In the genomic region with DNA sequence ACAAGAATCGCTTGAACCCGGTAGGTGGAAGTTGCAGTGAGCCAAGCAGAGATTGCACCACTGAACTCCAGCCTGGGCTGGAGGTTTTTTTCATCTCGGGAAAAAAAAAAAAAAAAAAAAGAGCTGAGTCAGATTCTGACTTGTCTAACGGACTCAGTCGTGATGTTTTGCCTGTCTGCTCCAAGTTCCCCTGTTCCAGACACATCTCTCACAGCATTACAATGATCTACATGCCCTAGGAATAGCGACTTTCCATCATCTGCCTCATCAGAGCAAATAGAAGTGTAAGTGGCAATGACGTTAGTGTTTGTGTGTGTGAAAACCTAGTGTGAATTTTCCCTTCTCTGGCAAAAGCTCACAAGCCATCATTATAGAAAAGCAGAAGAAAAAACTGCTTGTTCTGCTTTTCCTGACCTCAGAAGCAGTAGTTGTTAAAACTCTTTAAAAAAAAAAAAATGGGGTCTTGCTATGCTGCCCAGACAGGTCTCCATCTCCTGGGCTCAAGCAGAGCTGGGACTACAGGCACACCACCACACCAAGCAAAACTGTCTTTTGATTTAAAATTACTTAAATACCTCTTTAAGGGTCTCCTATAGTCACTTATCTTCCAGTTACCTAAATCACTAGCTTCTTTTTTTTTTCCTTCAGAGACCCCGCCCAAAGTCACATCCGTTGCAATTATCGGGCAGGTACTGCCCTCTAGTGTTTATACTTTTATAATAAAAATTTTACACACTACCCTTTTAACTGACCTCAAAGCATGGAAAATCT, we compare ENCODE assay signal across 8 cellular contexts. TPM values are rescaled to one million over a fixed set of nuclear protein-coding genes. Genes with fewer than 3 reads are reported as not detected.
DNase-seq lines count a peak whose midpoint lies in the region.

No MANE protein-coding gene starts in this region.

- H3K9me3 Mint-ChIP-seq in T-helper 1 cell treated with Interleukin-12 subunit alpha and Interleukin-12 subunit beta and Interleukin-4 antibody, amounts not matched to agents 30 μg/mL and 1 μg/mL, for 36 hours: no peaks in the 10 kb centered on the region

- H3K4me1 ChIP-seq in duodenal mucosa (ENCODE audit: control insufficient read depth in 1 of 2, insufficient read depth in 2 of 2, low read length in 2 of 2) (peaks cover 0 to 3% of the 10 kb centered on the region in 2 donors), mononuclear cell (ENCODE audit: insufficient read depth, low read length) (peaks cover 54% of the 10 kb centered on the region)

- no peak overlapping the region for H3K4me3 Mint-ChIP-seq in T-helper 1 cell treated with Interleukin-12 subunit alpha and Interleukin-12 subunit beta and Interleukin-4 antibody, amounts not matched to agents 30 μg/mL and 1 μg/mL, for 36 hours

- peak; percentile 18 for DNase-seq in activated CD4-positive, alpha-beta T cell treated with anti-CD3 and anti-CD28 coated beads for 48 hours
- DNase-seq in activated CD4-positive, alpha-beta T cell treated with anti-CD3 and anti-CD28 coated beads, Interleukin-2, amount 50 U/mL, for 1 hour: no peak
- DNase-seq in NCI-H1105 treated with DMSO at 0.1 percent for 48 hours (lab: John Stamatoyannopoulos, UW): peak; percentile 64
- DNase-seq in activated gamma-delta T cell treated with Interleukin-2 at 50 U/mL for 16 hours: no peak
- DNase-seq in epidermal melanocyte (ENCODE audit: insufficient read length, low spot score): no peak

- peaks cover 10% of the 10 kb centered on the region for H3K4me1 Mint-ChIP-seq in T-helper 1 cell treated with Interleukin-12 subunit alpha and Interleukin-12 subunit beta and Interleukin-4 antibody, amounts not matched to agents 30 μg/mL and 1 μg/mL, for 36 hours (ENCODE audit: low read depth)

- H3K9me3 ChIP-seq in duodenal mucosa (ENCODE audit: control insufficient read depth in 1 of 2, low read length in 2 of 2) (no peaks in the 10 kb centered on the region), mononuclear cell (ENCODE audit: low read depth, low read length) (no peaks in the 10 kb centered on the region)

- H3K27me3 Mint-ChIP-seq in T-helper 1 cell treated with Interleukin-12 subunit alpha and Interleukin-12 subunit beta and Interleukin-4 antibody, amounts not matched to agents 30 μg/mL and 1 μg/mL, for 36 hours (ENCODE audit: low read depth): peaks cover 7% of the 10 kb centered on the region

- H3K9ac ChIP-seq in duodenal mucosa (ENCODE audit: low read depth in 1 of 2, low read length in 2 of 2): no peak overlapping the region

- H3K36me3 ChIP-seq in duodenal mucosa (ENCODE audit: control insufficient read depth in 1 of 2, insufficient read depth in 2 of 2, low read length in 2 of 2): no peaks in the 10 kb centered on the region

- H3K36me3 Mint-ChIP-seq in T-helper 1 cell treated with Interleukin-12 subunit alpha and Interleukin-12 subunit beta and Interleukin-4 antibody, amounts not matched to agents 30 μg/mL and 1 μg/mL, for 36 hours (ENCODE audit: low read depth): no peaks in the 10 kb centered on the region

- H3K4me3 ChIP-seq in duodenal mucosa (ENCODE audit: low read depth in 1 of 2, low read length in 2 of 2): peak overlapping the region; percentile 29 to 48
- H3K4me3 ChIP-seq in mononuclear cell (ENCODE audit: low read length): peak overlapping the region; percentile 4

- H3K27ac Mint-ChIP-seq in T-helper 1 cell treated with Interleukin-12 subunit alpha and Interleukin-12 subunit beta and Interleukin-4 antibody, amounts not matched to agents 30 μg/mL and 1 μg/mL, for 36 hours: peak overlapping the region; percentile 71

- H3K27me3 ChIP-seq in duodenal mucosa (ENCODE audit: control insufficient read depth in 1 of 2, insufficient read depth in 2 of 2, low read length in 2 of 2) (no peaks in the 10 kb centered on the region), mononuclear cell (ENCODE audit: insufficient read depth, low read length) (no peaks in the 10 kb centered on the region)

- no peak overlapping the region for H3K27ac ChIP-seq in duodenal mucosa (ENCODE audit: low read depth, low read length)

RNA-seq across cellular contexts. Expression of a gene that starts 37.3 kb away (rescaled TPM):
- total RNA-seq in mononuclear cell: 80.9 TPM

RNA-seq across cellular contexts. Expression of a gene that starts 48.9 kb away (rescaled TPM):
- 38.8 TPM for total RNA-seq in mononuclear cell

Comparison
In these comparisons a context has a peak if more than half of its experiments do, and no peak if none do; other contexts are left out.
1. DNase-seq: peak in activated CD4-positive, alpha-beta T cell treated with anti-CD3 and anti-CD28 coated beads for 48 hours (single experiment) and NCI-H1105 treated with DMSO at 0.1 percent for 48 hours (single experiment); none in activated CD4-positive, alpha-beta T cell treated with anti-CD3 and anti-CD28 coated beads, Interleukin-2, amount 50 U/mL, for 1 hour (single experiment), activated gamma-delta T cell treated with Interleukin-2 at 50 U/mL for 16 hours (single experiment) and epidermal melanocyte (single experiment).